In genomic region chr1:242854466-242854865, GRCh38 we compare ENCODE assay signal across 18 cellular contexts.
"Had no signal": no experiment of that assay in that cellular context is flagged by ENCODE, and none has a peak within 500 bp of the region (broad histone marks: within the 10 kb centered on the region; RNA-seq: fewer than 3 reads in every experiment).

No MANE protein-coding gene starts in this region.

- H3K9me3 ChIP-seq: gastrocnemius medialis, pancreas, psoas muscle, right atrium auricular region, upper lobe of left lung had no signal

- H3K27me3 ChIP-seq: esophagus muscularis mucosa, gastrocnemius medialis, pancreas, right atrium auricular region, upper lobe of left lung had no signal

- DNase-seq: activated CD4-positive, alpha-beta memory T cell treated with anti-CD3 and anti-CD28 coated beads for 36 hours; activated CD4-positive, alpha-beta T cell treated with anti-CD3 and anti-CD28 coated beads for 4 hours; activated CD4-positive, CD25-positive, alpha-beta regulatory T cell; activated naive CD4-positive, alpha-beta T cell treated with Interleukin-2 at 50 U/mL for 16 hours; activated naive CD8-positive, alpha-beta T cell treated with anti-CD3 and anti-CD28 coated beads for 36 hours; activated T-cell treated with anti-CD3 and anti-CD28 coated beads, Interleukin-2, amount 50 U/mL, for 48 hours; gastrocnemius medialis; hypothalamus; left ventricle myocardium superior; pancreas; psoas muscle; stimulated activated CD4-positive, alpha-beta T cell treated with anti-CD3 and anti-CD28 coated beads, Interleukin-4, amount 100 ng/mL, for 24 hours; stimulated activated naive CD4-positive, alpha-beta T cell treated with Interleukin-2 at 50 U/mL for 16 hours; upper lobe of left lung had no signal

- H3K27ac ChIP-seq: coronary artery, esophagus muscularis mucosa, gastrocnemius medialis, pancreas, psoas muscle, right atrium auricular region, upper lobe of left lung had no signal

- H3K4me1 ChIP-seq: esophagus muscularis mucosa, gastrocnemius medialis, pancreas, psoas muscle, right atrium auricular region, upper lobe of left lung had no signal

- H3K36me3 ChIP-seq: esophagus muscularis mucosa, gastrocnemius medialis, pancreas, right atrium auricular region, upper lobe of left lung had no signal

- FAIRE-seq: bronchial epithelial cell, pancreas had no signal

- ATAC-seq: gastrocnemius medialis, left ventricle myocardium superior, pancreas, psoas muscle had no signal

- H3K4me3 ChIP-seq: coronary artery, esophagus muscularis mucosa, gastrocnemius medialis, pancreas, psoas muscle, right atrium auricular region, upper lobe of left lung had no signal
